In the genomic region with DNA sequence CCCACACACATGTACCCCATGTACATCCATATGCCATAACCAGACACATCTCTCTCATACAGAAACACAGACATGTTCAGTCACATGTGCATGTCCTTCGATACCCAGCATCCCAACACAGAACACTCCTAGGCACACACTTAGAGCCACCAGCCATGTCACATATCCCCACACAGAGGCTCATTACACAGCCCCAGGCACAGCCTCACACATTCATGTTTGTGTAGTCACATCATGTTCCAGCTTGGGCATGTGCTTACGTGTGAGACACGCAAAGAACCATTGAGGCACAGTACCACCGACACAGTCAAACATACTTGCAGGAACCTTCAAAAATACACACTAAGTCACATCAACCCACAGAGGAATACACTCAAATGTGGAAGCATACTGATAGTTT, we compare ENCODE assay signal across 18 cellular contexts. TPM values are rescaled to one million over a fixed set of nuclear protein-coding genes. Genes with fewer than 3 reads are reported as not detected.
DNase-seq lines count a peak whose midpoint lies in the region; FAIRE-seq and TF ChIP-seq lines count a peak whose summit lies in the region.
"Had no signal": no experiment of that assay in that cellular context is flagged by ENCODE, and none has a peak within 500 bp of the region (broad histone marks: within the 10 kb centered on the region; RNA-seq: fewer than 3 reads in every experiment).

No MANE protein-coding gene starts in this region.

- DNase-seq in Caco-2: no peak
- DNase-seq in HTR-8/SVneo (ENCODE audit: insufficient read length, low spot score): no peak
- DNase-seq in dorsolateral prefrontal cortex: no peak
- DNase-seq in retina: no peak
- DNase-seq in NCI-H1092 treated with DMSO at 0.1 percent for 48 hours (lab: John Stamatoyannopoulos, UW): no peak
- DNase-seq in NCI-H2171 treated with DMSO at 0.1 percent for 48 hours (lab: John Stamatoyannopoulos, UW): no peak
- DNase-seq: MV-4-11, NCI-H1694, NCI-H2081, NCI-H748 treated with DMSO at 0.1 percent for 48 hours, SIG-M5, SK-N-SH had no signal

- POLR2A ChIA-PET in Caco-2 (lab: Charles Lee): no interaction called here

- TF ChIP-seq CTCF in Caco-2 (IDR thresholded peaks at IDR 0.05; ENCODE audit: insufficient read depth in 1 of 2, low read depth in 1 of 2, low read length in 1 of 2, severe bottlenecking in 1 of 2, unreplicated experiment in 1 of 2): no peak
- TF ChIP-seq CTCF in dorsolateral prefrontal cortex (IDR thresholded peaks at IDR 0.05 in 54 of 56, conservative IDR thresholded peaks at IDR 0.05 in 2 of 56; ENCODE audit: low read depth in 1 of 56, partially characterized antibody in 56 of 56): no peak

- H3K27me3 ChIP-seq in Caco-2 (replicated peaks; ENCODE audit: control insufficient read depth, insufficient read depth, low read length) (no peaks in the 10 kb centered on the region), dorsolateral prefrontal cortex (peaks cover 0 to 46% (median 6%) of the 10 kb centered on the region in 45 donors), skeletal muscle satellite cell (ENCODE audit: control insufficient read depth, insufficient read depth, low read length) (peaks cover 42% of the 10 kb centered on the region)
- H3K27me3 ChIP-seq: BE2C had no signal

- no TSS peak for BruUV-seq in Caco-2 (replicated peaks; lab: Mats Ljungman, UMichigan)

- no peak overlapping the region for H3K9ac ChIP-seq in skeletal muscle satellite cell (ENCODE audit: low read depth, low read length)
- H3K9ac ChIP-seq: SK-N-SH had no signal

- peak overlapping the region; percentile 31 for H3K4me3 Mint-ChIP-seq in Caco-2 (ENCODE audit: unreplicated experiment)

- no peaks in the 10 kb centered on the region for H3K9me3 Mint-ChIP-seq in Caco-2 (ENCODE audit: unreplicated experiment)
- H3K9me3 Mint-ChIP-seq: IgD-negative memory B cell had no signal

- H3K4me3 ChIP-seq in Caco-2 (ENCODE audit: low read depth, low read length) (no peak overlapping the region), dorsolateral prefrontal cortex (peak overlapping the region in 33 of 59 donors; percentile 3 to 62 (median 43)), skeletal muscle satellite cell (ENCODE audit: low read length) (no peak overlapping the region)
- H3K4me3 ChIP-seq: A549 had no signal

- H3K4me1 Mint-ChIP-seq in Caco-2 (ENCODE audit: low read depth, unreplicated experiment): peaks cover 21% of the 10 kb centered on the region

- H3K36me3 ChIP-seq in Caco-2 (ENCODE audit: control insufficient read depth, insufficient read depth, low read length) (no peaks in the 10 kb centered on the region), skeletal muscle satellite cell (ENCODE audit: insufficient read depth, low read length) (no peaks in the 10 kb centered on the region)
- H3K36me3 ChIP-seq: BE2C had no signal

- intact Hi-C loops in Caco-2 (cut with micrococcal nuclease; ENCODE audit: unreplicated experiment): loop anchor here (5.0 kb wide), 2 partner anchors 180 to 380 kb away; partner anchors contain the start of gene SPR
- intact Hi-C loops in dorsolateral prefrontal cortex (cut with DNase I): no loop called here

- H3K4me1 ChIP-seq in Caco-2 (peaks cover 12% of the 10 kb centered on the region; the same call in 1 of the 2 replicates), skeletal muscle satellite cell (ENCODE audit: control insufficient read depth, insufficient read depth, low read length) (peaks cover 18% of the 10 kb centered on the region)
- H3K4me1 ChIP-seq: BE2C had no signal

- CTCF ChIA-PET in Caco-2 (lab: Charles Lee): no interaction called here

- H3K9me3 ChIP-seq in Caco-2: no peaks in the 10 kb centered on the region
- H3K9me3 ChIP-seq in skeletal muscle satellite cell (replicated peaks; ENCODE audit: low read length): no peaks in the 10 kb centered on the region
- H3K9me3 ChIP-seq: A549, BE2C, SK-N-SH had no signal

- peak overlapping the region in 32 of 59 donors; percentile 4 to 80 (median 65) for H3K27ac ChIP-seq in dorsolateral prefrontal cortex
- H3K27ac ChIP-seq: A549, HL-60 had no signal

- H3K36me3 Mint-ChIP-seq in Caco-2 (ENCODE audit: insufficient read depth, unreplicated experiment): peaks cover 18% of the 10 kb centered on the region

- H3K27me3 Mint-ChIP-seq in Caco-2 (ENCODE audit: insufficient read depth, unreplicated experiment): no peaks in the 10 kb centered on the region
- H3K27me3 Mint-ChIP-seq: IgD-negative memory B cell had no signal

- FAIRE-seq in HTR-8/SVneo (lab: Jason Lieb, UNC): peak; percentile 64
- FAIRE-seq: A549 had no signal

- peak overlapping the region; percentile 49 for H3K4me2 ChIP-seq in skeletal muscle satellite cell (ENCODE audit: low read length)
- H3K4me2 ChIP-seq: A549, SK-N-SH had no signal

- peak overlapping the region; percentile 9 for H3K27ac Mint-ChIP-seq in Caco-2 (ENCODE audit: unreplicated experiment)

RNA-seq across cellular contexts. Expression of gene FBXO41, which starts 17.3 kb away (rescaled TPM):
- total RNA-seq in Caco-2 (2022) (11.6 and 12.1 TPM in 2 replicates), dorsolateral prefrontal cortex (100 to 1,000 TPM in 86 of 120 experiments, 10 to 100 TPM in 34; 33.6 to 164 (median 112) TPM)
- total RNA-seq in skeletal muscle satellite cell (2012; rRNA removed): 2.2 and 2.3 TPM in 2 replicates

RNA-seq across cellular contexts. Expression of gene EGR4, which starts 26.3 kb away (rescaled TPM):
- total RNA-seq in Caco-2 (2022) (0.30 TPM in 1 of 2 replicates, not detected in the other), dorsolateral prefrontal cortex (10 to 100 TPM in 7 of 120 experiments, 1 to 10 TPM in 109, under 1 TPM in 4; 0.25 to 57.1 (median 3.0) TPM)
- total RNA-seq in skeletal muscle satellite cell (2012; rRNA removed): not detected in 2 replicates
- total RNA-seq: H7 had no signal

RNA-seq across cellular contexts. Expression of gene CCT7, which starts 32.9 kb away (rescaled TPM):
- total RNA-seq in Caco-2 (2022) (450 and 505 TPM in 2 replicates), dorsolateral prefrontal cortex (100 to 1,000 TPM; 123 to 278 (median 188) TPM)
- total RNA-seq in skeletal muscle satellite cell (2012; rRNA removed): 333 and 363 TPM in 2 replicates

RNA-seq across cellular contexts. Expression of gene PRADC1, which starts 34.0 kb away (rescaled TPM):
- total RNA-seq in Caco-2 (2022): 24.1 and 25.4 TPM in 2 replicates
- total RNA-seq in dorsolateral prefrontal cortex: 10 to 100 TPM; 12.9 to 36.2 (median 21.9) TPM
- total RNA-seq in skeletal muscle satellite cell (2012; rRNA removed): 15.0 and 28.2 TPM in 2 replicates

RNA-seq across cellular contexts. Expression of gene SMYD5, which starts 53.0 kb away (rescaled TPM):
- total RNA-seq in Caco-2 (2022) (53.1 and 65.8 TPM in 2 replicates), dorsolateral prefrontal cortex (10 to 100 TPM; 25.0 to 44.3 (median 33.2) TPM)
- total RNA-seq in skeletal muscle satellite cell (2012; rRNA removed): 15.7 and 21.6 TPM in 2 replicates

Comparison
In these comparisons a context has a peak if more than half of its experiments do, and no peak if none do; other contexts are left out.
1. H3K4me3 ChIP-seq: peak in dorsolateral prefrontal cortex (33 of 59); none in Caco-2 (single experiment) and skeletal muscle satellite cell (single experiment).